In genomic region chr2:63053235-63053888, GRCh38 we compare ENCODE assay signal across 12 cellular contexts. TPM values are rescaled to one million over a fixed set of nuclear protein-coding genes. Genes with fewer than 3 reads are reported as not detected.
DNase-seq lines count a peak whose midpoint lies in the region; FAIRE-seq and TF ChIP-seq lines count a peak whose summit lies in the region.
"Had no signal": no experiment of that assay in that cellular context is flagged by ENCODE, and none has a peak within 500 bp of the region (broad histone marks: within the 10 kb centered on the region; RNA-seq: fewer than 3 reads in every experiment).

No MANE protein-coding gene starts in this region.

- POLR2A ChIA-PET in H1 (lab: Charles Lee; ENCODE audit: partially characterized antibody), result interaction anchor here (1.3 to 4.9 kb wide), 2 partner anchors 9 to 596 kb away, joined by 3 to 31 read pairs; no protein-coding TSS in a partner anchor
- POLR2A ChIA-PET in activated CD4-positive, alpha-beta memory T cell treated with anti-CD3 and anti-CD28 coated beads for 36 hours (lab: Charles Lee), result interaction anchor here (0.5 kb wide), 1 partner anchor 70 kb away, joined by 4 read pairs; no protein-coding TSS in a partner anchor

- H3K4me3 ChIP-seq in OCI-LY1 (ENCODE audit: low read depth, low read length, poor library complexity, severe bottlenecking) (peak overlapping the region; percentile 24), H1 (ENCODE audit: extremely low read depth in 1 of 4, insufficient read depth in 2 of 4, low read depth in 3 of 4, low read length in 4 of 4) (peak overlapping the region; percentile 14 to 74 (median 36); a peak in 7 of 8 replicates)

- no peak for TF ChIP-seq EP300 in H1 (IDR thresholded peaks at IDR 0.05; ENCODE audit: borderline replicate concordance in 1 of 2, low read depth in 2 of 2, low read length in 2 of 2)

- H2BK5ac ChIP-seq in H1 (ENCODE audit: low read depth, low read length), result no peak overlapping the region

- 0 out of 2 replicates have a peak overlapping the region, but pooled peaks have one; percentile 72 for H2BK15ac ChIP-seq in H1 (ENCODE audit: low read length)

- H3K27ac Mint-ChIP-seq in T-helper 1 cell treated with Interleukin-12 subunit alpha and Interleukin-12 subunit beta and Interleukin-4 antibody, amounts not matched to agents 30 μg/mL and 1 μg/mL, for 36 hours, result peak overlapping the region; percentile 31
- H3K27ac Mint-ChIP-seq in activated CD4-positive, alpha-beta memory T cell treated with anti-CD3 and anti-CD28 coated beads for 36 hours, result no peak overlapping the region

- no peak overlapping the region for H3K23ac ChIP-seq in H1 (ENCODE audit: insufficient read length)

- H3K4me2 ChIP-seq in OCI-LY1 (ENCODE audit: low read length), result peak overlapping the region; percentile 53; the same call in 1 of the 2 replicates
- peak overlapping the region; percentile 68 to 86 for H3K4me2 ChIP-seq in H1 (ENCODE audit: insufficient read depth in 1 of 2, low read depth in 2 of 2, low read length in 2 of 2)

- peak overlapping the region; percentile 90; the same call in 1 of the 2 replicates for H2BK20ac ChIP-seq in H1 (ENCODE audit: low read length)

- H3K9ac ChIP-seq in OCI-LY1 (ENCODE audit: low read length) (no peak overlapping the region), H1 (replicated peaks in 1 of 4; ENCODE audit: extremely low read depth in 1 of 4, low read depth in 3 of 4, low read length in 3 of 4) (no peak overlapping the region)

- H3K18ac ChIP-seq in H1 (ENCODE audit: extremely low read depth, low read length), result peak overlapping the region; percentile 7

- H3K27ac ChIP-seq in OCI-LY1 (ENCODE audit: low read depth, low read length, poor library complexity, severe bottlenecking), result no peak overlapping the region
- H3K27ac ChIP-seq in H1 (ENCODE audit: low read depth, low read length), result no peak overlapping the region
- H3K27ac ChIP-seq: epithelial cell of prostate, upper lobe of right lung had no signal

- no peak for TF ChIP-seq POLR2A in H1 (IDR thresholded peaks at IDR 0.05; ENCODE audit: control extremely low read depth in 1 of 2, low read depth in 2 of 2, low read length in 2 of 2)

- peaks cover 92% of the 10 kb centered on the region for H3K27me3 Mint-ChIP-seq in T-helper 1 cell treated with Interleukin-12 subunit alpha and Interleukin-12 subunit beta and Interleukin-4 antibody, amounts not matched to agents 30 μg/mL and 1 μg/mL, for 36 hours (ENCODE audit: low read depth)
- peaks cover 81% of the 10 kb centered on the region for H3K27me3 Mint-ChIP-seq in activated CD4-positive, alpha-beta memory T cell treated with anti-CD3 and anti-CD28 coated beads for 36 hours

- H3K36me3 Mint-ChIP-seq in T-helper 1 cell treated with Interleukin-12 subunit alpha and Interleukin-12 subunit beta and Interleukin-4 antibody, amounts not matched to agents 30 μg/mL and 1 μg/mL, for 36 hours (ENCODE audit: low read depth), result peaks cover 12% of the 10 kb centered on the region
- no peaks in the 10 kb centered on the region for H3K36me3 Mint-ChIP-seq in activated CD4-positive, alpha-beta memory T cell treated with anti-CD3 and anti-CD28 coated beads for 36 hours

- H4K20me1 ChIP-seq in OCI-LY1 (ENCODE audit: insufficient read depth, low read length) (no peaks in the 10 kb centered on the region), H1 (replicated peaks in 1 of 2; ENCODE audit: control insufficient read depth in 1 of 2, insufficient read depth in 2 of 2, low read length in 2 of 2) (peaks cover 13 to 19% of the 10 kb centered on the region in 2 experiments)

- intact Hi-C loops in activated CD4-positive, alpha-beta memory T cell treated with anti-CD3 and anti-CD28 coated beads for 36 hours (cut with micrococcal nuclease), result loop anchor here (5.0 kb wide), 1 partner anchor 346 kb away; the partner anchor contains the start of gene EHBP1

- H2AFZ ChIP-seq in OCI-LY1 (ENCODE audit: low read length), result no peak overlapping the region
- no peak overlapping the region for H2AFZ ChIP-seq in H1 (ENCODE audit: low read length)

- H3K36me3 ChIP-seq in OCI-LY1 (ENCODE audit: insufficient read depth, low read length) (peaks cover 32% of the 10 kb centered on the region), H1 (ENCODE audit: control insufficient read depth in 2 of 4, insufficient read depth in 4 of 4, low read length in 3 of 4) (peaks cover 0 to 16% (median 0%) of the 10 kb centered on the region in 4 experiments; a peak in 2 of 8 replicates)
- H3K36me3 ChIP-seq: upper lobe of right lung had no signal

- no peak for TF ChIP-seq CTCF in OCI-LY1 (IDR thresholded peaks at IDR 0.05; ENCODE audit: low read length)
- no peak for TF ChIP-seq CTCF in H1 (IDR thresholded peaks at IDR 0.05; ENCODE audit: control extremely low read depth in 1 of 3, insufficient read depth in 1 of 3, low read depth in 1 of 3, low read length in 3 of 3)

- peaks cover 37% of the 10 kb centered on the region for H3K4me1 Mint-ChIP-seq in T-helper 1 cell treated with Interleukin-12 subunit alpha and Interleukin-12 subunit beta and Interleukin-4 antibody, amounts not matched to agents 30 μg/mL and 1 μg/mL, for 36 hours (ENCODE audit: low read depth)
- H3K4me1 Mint-ChIP-seq in activated CD4-positive, alpha-beta memory T cell treated with anti-CD3 and anti-CD28 coated beads for 36 hours (ENCODE audit: low read depth), result peaks cover 72% of the 10 kb centered on the region

- no peaks in the 10 kb centered on the region for H3K9me2 ChIP-seq in OCI-LY1 (ENCODE audit: low read depth, low read length)

- no peak overlapping the region for H3K4me3 Mint-ChIP-seq in T-helper 1 cell treated with Interleukin-12 subunit alpha and Interleukin-12 subunit beta and Interleukin-4 antibody, amounts not matched to agents 30 μg/mL and 1 μg/mL, for 36 hours
- H3K4me3 Mint-ChIP-seq in activated CD4-positive, alpha-beta memory T cell treated with anti-CD3 and anti-CD28 coated beads for 36 hours, result no peak overlapping the region

- WGBS in H1 (ENCODE audit: extremely low coverage in 1 of 2, insufficient coverage in 1 of 2, insufficient read length in 1 of 2, insufficient replicate concordance in 2 of 2, low coverage in 1 of 2, low lambda C conversion rate in 2 of 2, missing lambda C conversion rate in 1 of 2), 2 experiments, result 4% methylated on average over 31 of the region's 31 CpGs; no CpG with 5 or more reads in 1 of the 2 experiments

- H2BK120ac ChIP-seq in H1 (replicated peaks; ENCODE audit: low read depth, low read length), result peak overlapping the region; percentile 21

- no peak overlapping the region for H3K4ac ChIP-seq in H1 (replicated peaks; ENCODE audit: insufficient read length, low read depth, low read length)

- no peak overlapping the region for H3K56ac ChIP-seq in H1 (replicated peaks; ENCODE audit: insufficient read length, low read depth, low read length)

- H3K27me3 ChIP-seq in OCI-LY1 (ENCODE audit: insufficient read depth, low read length) (no peaks in the 10 kb centered on the region), H1 (replicated peaks in 1 of 4; ENCODE audit: control insufficient read depth in 3 of 4, extremely low read depth in 1 of 4, insufficient read depth in 3 of 4, low read length in 3 of 4) (peaks cover 57 to 96% (median 92%) of the 10 kb centered on the region in 4 experiments)

- DNase-seq in T-helper 1 cell (no peak), H1 (ENCODE audit: low read depth in 1 of 2, low spot score in 2 of 2) (no peak), retina (peak; percentile 66), amniotic stem cell (lab: John Stamatoyannopoulos, UW) (no peak), kidney glomerular epithelial cell (lab: John Stamatoyannopoulos, UW) (no peak)
- no peak for DNase-seq in activated CD4-positive, alpha-beta memory T cell treated with anti-CD3 and anti-CD28 coated beads for 36 hours
- DNase-seq: NCI-H1048, NCI-H345, upper lobe of right lung had no signal

- H3K9me3 ChIP-seq in OCI-LY1 (ENCODE audit: low read length) (no peaks in the 10 kb centered on the region), H1 (ENCODE audit: insufficient read depth in 2 of 2, low read depth in 1 of 2, low read length in 1 of 2) (no peaks in the 10 kb centered on the region)
- H3K9me3 ChIP-seq: upper lobe of right lung had no signal

- FAIRE-seq in H1 (lab: Jason Lieb, UNC), result no peak

- no peaks in the 10 kb centered on the region for H3K79me1 ChIP-seq in H1 (ENCODE audit: low read depth, low read length)

- H3K14ac ChIP-seq in H1 (ENCODE audit: insufficient read length), result no peak overlapping the region

- peaks cover 39% of the 10 kb centered on the region for H3K23me2 ChIP-seq in H1 (ENCODE audit: low read depth, low read length)

- H3K9me3 Mint-ChIP-seq in T-helper 1 cell treated with Interleukin-12 subunit alpha and Interleukin-12 subunit beta and Interleukin-4 antibody, amounts not matched to agents 30 μg/mL and 1 μg/mL, for 36 hours, result peaks cover 4% of the 10 kb centered on the region
- no peaks in the 10 kb centered on the region for H3K9me3 Mint-ChIP-seq in activated CD4-positive, alpha-beta memory T cell treated with anti-CD3 and anti-CD28 coated beads for 36 hours

- no peak overlapping the region for H4K91ac ChIP-seq in H1 (replicated peaks; ENCODE audit: insufficient read length, low read length)

- H4K5ac ChIP-seq in H1 (ENCODE audit: insufficient read length, low read depth, low read length), result no peak overlapping the region

- H4K8ac ChIP-seq in H1 (ENCODE audit: extremely low read depth, insufficient read depth, low read length), result no peak overlapping the region

- peak overlapping the region; percentile 93; the same call in 1 of the 2 replicates for H2AK5ac ChIP-seq in H1 (ENCODE audit: low read depth, low read length)

- no peak for TF ChIP-seq RAD21 in H1 (IDR thresholded peaks at IDR 0.05 in 1 of 2, conservative IDR thresholded peaks at IDR 0.05 in 1 of 2; ENCODE audit: low read depth in 2 of 2, low read length in 2 of 2)

- H3F3A ChIP-seq in OCI-LY1 (ENCODE audit: insufficient read depth, low read length), result no peaks in the 10 kb centered on the region

- CTCF ChIA-PET in H1 (lab: Charles Lee; ENCODE audit: partially characterized antibody), result interaction anchor here (0.9 to 6.5 kb wide), 6 partner anchors 9 to 596 kb away, joined by 3 to 50 read pairs (median 4); no protein-coding TSS in a partner anchor
- CTCF ChIA-PET in activated CD4-positive, alpha-beta memory T cell treated with anti-CD3 and anti-CD28 coated beads for 36 hours (lab: Charles Lee), result no interaction called here

- peaks cover 44% of the 10 kb centered on the region for H3K4me1 ChIP-seq in OCI-LY1 (ENCODE audit: insufficient read depth, low read length, severe bottlenecking)
- peaks cover 9 to 54% (median 45%) of the 10 kb centered on the region in 4 experiments for H3K4me1 ChIP-seq in H1 (replicated peaks in 1 of 4; ENCODE audit: control insufficient read depth in 3 of 4, insufficient read depth in 4 of 4, low read length in 3 of 4)

- no peaks in the 10 kb centered on the region for H3K79me2 ChIP-seq in OCI-LY1 (ENCODE audit: insufficient read depth, low read length)
- H3K79me2 ChIP-seq in H1 (ENCODE audit: control insufficient read depth in 1 of 2, insufficient read depth in 2 of 2, low read length in 2 of 2), result no peaks in the 10 kb centered on the region

- H2BK12ac ChIP-seq in H1 (ENCODE audit: low read depth, low read length), result 0 out of 2 replicates have a peak overlapping the region, but pooled peaks have one; percentile 84

RNA-seq across cellular contexts. Expression of gene OTX1, which starts 2.7 kb away (rescaled TPM):
- 3.3 and 3.8 TPM in 2 replicates for total RNA-seq in H1 (2021; fragmentation: NEBNext Ultra II Directional; extraction: Animal tissue kit (Norgen Biotek cat#: 25700))
- polyA plus RNA-seq in H1 (2011; rRNA removed), result 0.24 and 0.53 TPM in 2 replicates
- 0.17 TPM for polyA plus RNA-seq in H1 (2011; cell fraction: cytosol; rRNA removed)
- polyA plus RNA-seq in H1 (2011; cell fraction: nucleus; rRNA removed), result 1.0 TPM
- 1.3 to 1.7 TPM (median 1.5 TPM) in 4 replicates for polyA plus RNA-seq in H1 (2012, experiment 1 of 2)
- polyA plus RNA-seq in H1 (2012, experiment 2 of 2), result 0.98 TPM
- polyA plus RNA-seq in H1 (2013, experiment 1 of 2), result 2.7 TPM
- 3.1 TPM for polyA plus RNA-seq in H1 (2013, experiment 2 of 2)
- polyA minus RNA-seq in H1 (2011; rRNA and poly(A)+ RNA removed), result 0.37 and 0.57 TPM in 2 replicates
- 0.59 TPM for polyA minus RNA-seq in H1 (2011; cell fraction: cytosol; rRNA and poly(A)+ RNA removed)
- polyA minus RNA-seq in H1 (2011; cell fraction: nucleus; rRNA and poly(A)+ RNA removed), result 3.6 TPM
- total RNA-seq in activated CD4-positive, alpha-beta memory T cell treated with anti-CD3 and anti-CD28 coated beads for 36 hours, result not detected
- total RNA-seq: upper lobe of right lung had no signal
